Comparison of ENCODE assay signal across 30 cellular contexts in genomic region chr11:44343778-44344424, GRCh38. TPM values are rescaled to one million over a fixed set of nuclear protein-coding genes. Genes with fewer than 3 reads are reported as not detected.
"Had no signal": no experiment of that assay in that cellular context is flagged by ENCODE, and none has a peak within 500 bp of the region (broad histone marks: within the 10 kb centered on the region; RNA-seq: fewer than 3 reads in every experiment).

No MANE protein-coding gene starts in this region.

- H3K9me3 ChIP-seq: stomach, suprapubic skin, testis, thoracic aorta, thyroid gland, tibial artery, tibial nerve, transverse colon, upper lobe of left lung, upper lobe of right lung, uterus, vagina had no signal

- H3K27ac Mint-ChIP-seq: stimulated activated effector memory CD8-positive, alpha-beta T cell treated with anti-CD3 and anti-CD28 coated beads, Interleukin-12 subunit alpha, Interleukin-12 subunit beta, amount 100 ng/mL, for 72 hours; stimulated activated memory B cell treated with anti-CD40 and anti-IgM and Interleukin-4, amounts not matched to agents 10 μg/mL and 1 μg/mL and 100 μg/mL, for 72 hours; stimulated activated naive B cell treated with anti-CD40 and anti-IgM and Interleukin-4, amounts not matched to agents 10 μg/mL and 1 μg/mL and 100 μg/mL, for 72 hours; stimulated activated naive CD8-positive, alpha-beta T cell treated with anti-CD3 and anti-CD28 coated beads, Interleukin-15, amount 100 ng/mL, for 72 hours; stimulated activated naive CD8-positive, alpha-beta T cell treated with anti-CD3 and anti-CD28 coated beads, Interleukin-15, Interleukin-2, amounts not matched to agents 100 ng/mL and 50 ng/mL, for 24 hours; type B pancreatic cell had no signal

- H3K4me1 ChIP-seq: stomach, suprapubic skin, testis, thyroid gland, tibial artery, tibial nerve, transverse colon, upper lobe of left lung, upper lobe of right lung, uterus, vagina had no signal

- H3K27me3 ChIP-seq: testis, thyroid gland, upper lobe of left lung, uterus, vagina had no signal

- H3K4me3 ChIP-seq: stomach, suprapubic skin, testis, thoracic aorta, thyroid gland, tibial artery, tibial nerve, transverse colon, upper lobe of left lung, upper lobe of right lung, uterus, vagina had no signal

- H3K36me3 Mint-ChIP-seq: stimulated activated effector memory CD8-positive, alpha-beta T cell treated with anti-CD3 and anti-CD28 coated beads, Interleukin-12 subunit alpha, Interleukin-12 subunit beta, amount 100 ng/mL, for 72 hours; stimulated activated memory B cell treated with anti-CD40 and anti-IgM and Interleukin-4, amounts not matched to agents 10 μg/mL and 1 μg/mL and 100 μg/mL, for 72 hours; stimulated activated naive B cell treated with anti-CD40 and anti-IgM and Interleukin-4, amounts not matched to agents 10 μg/mL and 1 μg/mL and 100 μg/mL, for 72 hours; type B pancreatic cell had no signal

- H3K36me3 ChIP-seq: stomach, suprapubic skin, thoracic aorta, thyroid gland, tibial artery, tibial nerve, transverse colon, upper lobe of left lung, upper lobe of right lung, uterus, vagina had no signal

- ATAC-seq: stimulated activated effector memory CD8-positive, alpha-beta T cell treated with anti-CD3 and anti-CD28 coated beads, Interleukin-12 subunit alpha, Interleukin-12 subunit beta, amount 100 ng/mL, for 72 hours; stimulated activated memory B cell treated with anti-CD40 and anti-IgM and Interleukin-4, amounts not matched to agents 10 μg/mL and 1 μg/mL and 100 μg/mL, for 72 hours; stimulated activated naive B cell treated with anti-CD40 and anti-IgM and Interleukin-4, amounts not matched to agents 10 μg/mL and 1 μg/mL and 100 μg/mL, for 72 hours; stimulated activated naive CD8-positive, alpha-beta T cell treated with anti-CD3 and anti-CD28 coated beads, Interleukin-15, amount 100 ng/mL, for 72 hours; stimulated activated naive CD8-positive, alpha-beta T cell treated with anti-CD3 and anti-CD28 coated beads, Interleukin-15, Interleukin-2, amounts not matched to agents 100 U/mL and 50 U/mL, for 24 hours; upper lobe of right lung had no signal

- H3K9me3 Mint-ChIP-seq: stimulated activated effector memory CD8-positive, alpha-beta T cell treated with anti-CD3 and anti-CD28 coated beads, Interleukin-12 subunit alpha, Interleukin-12 subunit beta, amount 100 ng/mL, for 72 hours; stimulated activated memory B cell treated with anti-CD40 and anti-IgM and Interleukin-4, amounts not matched to agents 10 μg/mL and 1 μg/mL and 100 μg/mL, for 72 hours; stimulated activated naive B cell treated with anti-CD40 and anti-IgM and Interleukin-4, amounts not matched to agents 10 μg/mL and 1 μg/mL and 100 μg/mL, for 72 hours; stimulated activated naive CD8-positive, alpha-beta T cell treated with anti-CD3 and anti-CD28 coated beads, Interleukin-15, amount 100 ng/mL, for 72 hours; stimulated activated naive CD8-positive, alpha-beta T cell treated with anti-CD3 and anti-CD28 coated beads, Interleukin-15, Interleukin-2, amounts not matched to agents 100 ng/mL and 50 ng/mL, for 24 hours; type B pancreatic cell had no signal

- H3K27ac ChIP-seq: stomach, suprapubic skin, testis, thoracic aorta, thyroid gland, tibial artery, tibial nerve, transverse colon, upper lobe of left lung, upper lobe of right lung, uterus, vagina had no signal

- H3K4me3 Mint-ChIP-seq: stimulated activated effector memory CD8-positive, alpha-beta T cell treated with anti-CD3 and anti-CD28 coated beads, Interleukin-12 subunit alpha, Interleukin-12 subunit beta, amount 100 ng/mL, for 72 hours; stimulated activated memory B cell treated with anti-CD40 and anti-IgM and Interleukin-4, amounts not matched to agents 10 μg/mL and 1 μg/mL and 100 μg/mL, for 72 hours; stimulated activated naive B cell treated with anti-CD40 and anti-IgM and Interleukin-4, amounts not matched to agents 10 μg/mL and 1 μg/mL and 100 μg/mL, for 72 hours; stimulated activated naive CD8-positive, alpha-beta T cell treated with anti-CD3 and anti-CD28 coated beads, Interleukin-15, amount 100 ng/mL, for 72 hours; stimulated activated naive CD8-positive, alpha-beta T cell treated with anti-CD3 and anti-CD28 coated beads, Interleukin-15, Interleukin-2, amounts not matched to agents 100 ng/mL and 50 ng/mL, for 24 hours; type B pancreatic cell had no signal

- FAIRE-seq: urothelium cell line had no signal

- DNase-seq: stimulated activated CD4-positive, alpha-beta T cell treated with anti-CD3 and anti-CD28 coated beads, Interleukin-2, amount 100 ng/mL, for 48 hours; stimulated activated CD4-positive, alpha-beta T cell treated with anti-CD3 and anti-CD28 coated beads, Interleukin-4, amount 100 ng/mL, for 1 hour; stimulated activated CD4-positive, alpha-beta T cell treated with anti-CD3 and anti-CD28 coated beads, Interleukin-4, amount 100 ng/mL, for 24 hours; stimulated activated CD4-positive, alpha-beta T cell treated with anti-CD3 and anti-CD28 coated beads, Interleukin-4, amount 100 ng/mL, for 4 hours; stimulated activated CD8-positive, alpha-beta memory T cell treated with anti-CD3 and anti-CD28 coated beads, Interleukin-4, amount 100 ng/mL, for 48 hours; stimulated activated naive B cell treated with anti-CD40 and anti-IgM and Interleukin-4, amounts not matched to agents 10 μg/mL and 1 μg/mL and 100 μg/mL, for 72 hours; stimulated activated naive CD4-positive, alpha-beta T cell; stimulated activated naive CD4-positive, alpha-beta T cell treated with Interleukin-2 at 50 U/mL for 16 hours; stimulated activated naive CD8-positive, alpha-beta T cell treated with anti-CD3 and anti-CD28 coated beads, Interleukin-15, amount 100 ng/mL, for 72 hours; stimulated activated naive CD8-positive, alpha-beta T cell treated with anti-CD3 and anti-CD28 coated beads, Interleukin-15, Interleukin-2, amounts not matched to agents 100 U/mL and 50 U/mL, for 24 hours; stomach; substantia nigra; testis; thyroid gland; tibial artery; transverse colon; trophoblast cell; upper lobe of left lung; upper lobe of right lung; uterus had no signal

- H3K4me1 Mint-ChIP-seq: stimulated activated effector memory CD8-positive, alpha-beta T cell treated with anti-CD3 and anti-CD28 coated beads, Interleukin-12 subunit alpha, Interleukin-12 subunit beta, amount 100 ng/mL, for 72 hours; stimulated activated naive CD8-positive, alpha-beta T cell treated with anti-CD3 and anti-CD28 coated beads, Interleukin-15, amount 100 ng/mL, for 72 hours had no signal

RNA-seq across cellular contexts. Expression of gene ALX4, which starts 34.0 kb away (rescaled TPM):
- total RNA-seq: stomach, thoracic aorta, transverse colon, upper lobe of left lung, upper lobe of right lung, ureter, vagina had no signal
- polyA plus RNA-seq: stomach had no signal
